16 cellular contexts compared by ENCODE assay signal in the genomic region with DNA sequence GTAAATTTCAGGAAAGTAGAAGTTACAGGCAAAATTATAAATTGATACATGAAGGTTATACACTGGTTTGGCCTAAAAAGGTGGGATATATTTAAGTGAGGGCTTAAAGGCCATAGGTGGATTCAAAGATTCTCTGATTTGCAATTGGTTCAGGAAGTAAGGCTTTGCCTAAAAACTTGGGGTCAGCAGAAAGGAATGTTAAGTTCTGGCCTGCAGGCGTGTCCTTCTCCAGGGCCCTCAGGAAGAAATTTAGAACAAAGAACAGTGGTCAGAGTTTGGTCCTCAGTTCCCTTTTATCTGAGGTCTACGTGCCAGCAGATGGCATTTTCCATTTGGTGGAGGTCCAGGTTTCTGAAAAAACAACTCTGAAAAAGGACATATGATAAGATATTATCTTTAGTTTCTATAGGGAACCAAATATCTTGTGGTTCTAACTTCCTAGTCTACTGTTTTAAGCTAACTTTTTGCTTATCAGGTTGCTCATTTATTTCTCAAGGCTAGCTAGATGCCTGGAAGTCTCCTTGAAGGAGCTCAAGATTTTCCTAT. TPM values are rescaled to one million over a fixed set of nuclear protein-coding genes. Genes with fewer than 3 reads are reported as not detected.
"Had no signal": no experiment of that assay in that cellular context is flagged by ENCODE, and none has a peak within 500 bp of the region (broad histone marks: within the 10 kb centered on the region; RNA-seq: fewer than 3 reads in every experiment).

No MANE protein-coding gene starts in this region.

- H3K9me3 ChIP-seq: lower lobe of right lung, neutrophil, transverse colon had no signal

- H3K36me3 ChIP-seq: lower lobe of right lung, neutrophil, transverse colon had no signal

- DNase-seq: activated CD4-positive, alpha-beta memory T cell treated with anti-CD3 and anti-CD28 coated beads, Interleukin-2, amount 10 ng/mL, durations not matched to agents 7 days and 5 days; activated gamma-delta T cell treated with Interleukin-2 at 50 U/mL for 16 hours; activated naive CD8-positive, alpha-beta T cell treated with anti-CD3 and anti-CD28 coated beads for 36 hours; activated T-cell treated with anti-CD3 and anti-CD28 coated beads, Interleukin-2, amount 50 U/mL, for 48 hours; endodermal cell; glutamatergic neuron; left cardiac atrium; lower lobe of right lung; naive thymus-derived CD4-positive, alpha-beta T cell; right cardiac atrium; substantia nigra; transverse colon had no signal

- H3K27me3 ChIP-seq: neutrophil, transverse colon had no signal

- ATAC-seq: esophagus mucosa; left cardiac atrium; lower lobe of right lung; naive thymus-derived CD4-positive, alpha-beta T cell; right cardiac atrium; stimulated activated effector memory CD8-positive, alpha-beta T cell treated with anti-CD3 and anti-CD28 coated beads, Interleukin-12 subunit alpha, Interleukin-12 subunit beta, amount 100 ng/mL, for 72 hours had no signal

- H3K27ac ChIP-seq: lower lobe of right lung, neutrophil, transverse colon, VCaP had no signal

- H3K4me3 ChIP-seq: lower lobe of right lung, transverse colon had no signal

- H3K4me1 ChIP-seq: lower lobe of right lung, transverse colon had no signal

RNA-seq across cellular contexts. Expression of a gene that starts 40.5 kb away (rescaled TPM):
- total RNA-seq: activated CD4-positive, alpha-beta memory T cell treated with anti-CD3 and anti-CD28 coated beads, Interleukin-2, amount 10 ng/mL, durations not matched to agents 7 days and 5 days; left cardiac atrium had no signal
- polyA plus RNA-seq: naive thymus-derived CD4-positive, alpha-beta T cell; right cardiac atrium had no signal
